In the genomic region with DNA sequence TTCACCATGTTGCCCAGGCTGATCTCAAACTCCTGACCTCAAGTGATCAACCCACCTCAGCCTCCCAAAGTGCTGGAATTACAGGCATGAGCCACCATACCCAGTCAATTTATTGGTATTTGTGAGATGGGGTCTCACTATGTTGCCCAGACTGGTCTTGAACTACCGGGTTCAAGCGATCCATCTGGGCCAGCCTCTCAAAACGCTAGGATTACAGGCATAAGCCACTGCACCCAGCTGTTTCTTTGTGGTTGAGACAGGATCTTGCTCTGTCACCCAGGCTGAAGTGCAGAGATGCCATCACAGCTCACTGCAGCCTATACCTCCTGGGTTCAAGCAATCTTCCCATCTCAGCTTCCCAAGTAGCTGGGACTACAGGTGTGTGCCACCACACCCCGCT, we compare ENCODE assay signal across 2 cellular contexts.
A peak's percentile ranks its signal among the peaks of the same experiment; 100 is the strongest.
TF ChIP-seq lines count a peak whose summit lies in the region.

No MANE protein-coding gene starts in this region.

TF ChIP-seq in HEK293, 187 proteins besides CTCF, POLR2A, EP300 and RAD21:
- TF ChIP-seq ZNF121 (tag by site-specific recombination; IDR thresholded peaks at IDR 0.05), result peak; percentile 60; the same call in 1 of the 2 replicates

TF ChIP-seq in K562, 482 proteins besides CTCF, POLR2A, EP300 and RAD21:
- TF ChIP-seq, protein P1, sequence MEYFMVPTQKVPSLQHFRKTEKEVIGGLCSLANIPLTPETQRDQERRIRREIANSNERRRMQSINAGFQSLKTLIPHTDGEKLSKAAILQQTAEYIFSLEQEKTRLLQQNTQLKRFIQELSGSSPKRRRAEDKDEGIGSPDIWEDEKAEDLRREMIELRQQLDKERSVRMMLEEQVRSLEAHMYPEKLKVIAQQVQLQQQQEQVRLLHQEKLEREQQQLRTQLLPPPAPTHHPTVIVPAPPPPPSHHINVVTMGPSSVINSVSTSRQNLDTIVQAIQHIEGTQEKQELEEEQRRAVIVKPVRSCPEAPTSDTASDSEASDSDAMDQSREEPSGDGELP (CRISPR knock-in tag; IDR thresholded peaks at IDR 0.05; ENCODE audit: borderline replicate concordance), result peak; percentile 59; the same call in 1 of the 2 replicates
- peak; percentile 4 for TF ChIP-seq RBM25 (IDR thresholded peaks at IDR 0.05; ENCODE audit: low read depth, low read length, severe bottlenecking)
- peak; percentile 84 for TF ChIP-seq ZNF121 (CRISPR knock-in tag; conservative IDR thresholded peaks at IDR 0.05)
